9 cellular contexts compared by ENCODE assay signal in genomic region chr2:174342600-174343342, GRCh38. TPM values are rescaled to one million over a fixed set of nuclear protein-coding genes. Genes with fewer than 3 reads are reported as not detected.
A peak's percentile ranks its signal among the peaks of the same experiment; 100 is the strongest.
DNase-seq lines count a peak whose midpoint lies in the region; ATAC-seq and TF ChIP-seq lines count a peak whose summit lies in the region.
"Had no signal": no experiment of that assay in that cellular context is flagged by ENCODE, and none has a peak within 500 bp of the region (broad histone marks: within the 10 kb centered on the region; RNA-seq: fewer than 3 reads in every experiment).

No MANE protein-coding gene starts in this region.

- H3K27ac ChIP-seq in neural cell (ENCODE audit: low read length), result no peak overlapping the region

- peaks cover 34% of the 10 kb centered on the region for H3K4me1 Mint-ChIP-seq in activated naive CD8-positive, alpha-beta T cell treated with anti-CD3 and anti-CD28 coated beads for 36 hours

- H3K9me3 Mint-ChIP-seq in activated naive CD8-positive, alpha-beta T cell treated with anti-CD3 and anti-CD28 coated beads for 36 hours, result no peaks in the 10 kb centered on the region

- H3K27ac Mint-ChIP-seq in activated naive CD8-positive, alpha-beta T cell treated with anti-CD3 and anti-CD28 coated beads for 36 hours, result no peak overlapping the region

- peaks cover 71% of the 10 kb centered on the region for H3K27me3 Mint-ChIP-seq in activated naive CD8-positive, alpha-beta T cell treated with anti-CD3 and anti-CD28 coated beads for 36 hours

- peaks cover 2% of the 10 kb centered on the region for H3K36me3 Mint-ChIP-seq in activated naive CD8-positive, alpha-beta T cell treated with anti-CD3 and anti-CD28 coated beads for 36 hours

- peaks cover 80% of the 10 kb centered on the region for H3K27me3 ChIP-seq in neural cell (ENCODE audit: insufficient read depth, low read depth, low read length)

- H3K79me2 ChIP-seq in neural cell (replicated peaks; ENCODE audit: insufficient read depth, low read length), result peaks cover 26% of the 10 kb centered on the region

- TF ChIP-seq EP300 in neural cell (conservative IDR thresholded peaks at IDR 0.05; ENCODE audit: poor library complexity, severe bottlenecking), result no peak

- H4K20me1 ChIP-seq in neural cell (ENCODE audit: insufficient read depth), result no peaks in the 10 kb centered on the region

- H3K4me2 ChIP-seq in neural cell (ENCODE audit: low read length), result no peak overlapping the region

- DNase-seq in DMS153 (lab: John Stamatoyannopoulos, UW) (peak; percentile 15), DMS153 treated with DMSO at 0.1 percent for 48 hours (lab: John Stamatoyannopoulos, UW; ENCODE audit: unreplicated experiment) (no peak), M059J (ENCODE audit: low read depth) (peak; percentile 12), HPDE6-E6E7 (ENCODE audit: extremely low spot score) (no peak)
- peak; percentile 47 for DNase-seq in activated naive CD8-positive, alpha-beta T cell treated with anti-CD3 and anti-CD28 coated beads for 36 hours
- DNase-seq: KBM-7 had no signal

- H3K4me3 Mint-ChIP-seq in activated naive CD8-positive, alpha-beta T cell treated with anti-CD3 and anti-CD28 coated beads for 36 hours, result peak overlapping the region; percentile 67

- H3K36me3 ChIP-seq in neural cell (ENCODE audit: insufficient read depth, low read length), result no peaks in the 10 kb centered on the region

- H3K9ac ChIP-seq in neural cell (ENCODE audit: low read length), result no peak overlapping the region

- H3K4me3 ChIP-seq in neural cell (ENCODE audit: low read length), result no peak overlapping the region

- no peak overlapping the region for H2AFZ ChIP-seq in neural cell (ENCODE audit: low read depth, low read length)

- ATAC-seq in HG03045 (IDR thresholded peaks at IDR 0.05; ENCODE audit: unreplicated experiment) (no peak), GM21423 (IDR thresholded peaks at IDR 0.05; ENCODE audit: unreplicated experiment) (no peak)

- no peaks in the 10 kb centered on the region for H3K9me3 ChIP-seq in neural cell (ENCODE audit: low read length)

- no peak for TF ChIP-seq RAD21 in neural cell (conservative IDR thresholded peaks at IDR 0.05)

- H3K9me2 ChIP-seq in neural cell (ENCODE audit: insufficient read depth, low read length), result no peaks in the 10 kb centered on the region

- peaks cover 3% of the 10 kb centered on the region for H3F3A ChIP-seq in neural cell (ENCODE audit: insufficient read depth, low read length, poor library complexity, severe bottlenecking)

- peak; percentile 16 for TF ChIP-seq CTCF in neural cell (IDR thresholded peaks at IDR 0.05; ENCODE audit: poor library complexity, severe bottlenecking)

TF ChIP-seq in neural cell, 6 proteins besides CTCF, POLR2A, EP300 and RAD21:
- TF ChIP-seq SMC3 (conservative IDR thresholded peaks at IDR 0.05; ENCODE audit: poor library complexity) (no peak), POLR2AphosphoS5 (IDR thresholded peaks at IDR 0.05) (peak; percentile 71), MXI1 (conservative IDR thresholded peaks at IDR 0.05; ENCODE audit: poor library complexity, severe bottlenecking) (no peak), TAF1 (IDR thresholded peaks at IDR 0.05; ENCODE audit: low read depth) (no peak), EZH2 (IDR thresholded peaks at IDR 0.05; ENCODE audit: borderline replicate concordance, insufficient read depth, low read length, poor library complexity, severe bottlenecking) (peak; percentile 99), REST (IDR thresholded peaks at IDR 0.05; ENCODE audit: borderline replicate concordance) (no peak)

RNA-seq across cellular contexts. Expression of gene SP9, which starts 8.0 kb away (rescaled TPM):
- total RNA-seq in M059J (2014; rRNA removed; shearing (Covaris generic)), result 0.91 and 1.1 TPM in 2 replicates
- total RNA-seq in activated naive CD8-positive, alpha-beta T cell treated with anti-CD3 and anti-CD28 coated beads for 36 hours, result not detected
- polyA plus RNA-seq in neural cell, result 1.6 and 2.5 TPM in 2 replicates
- polyA minus RNA-seq in neural cell, result 3.7 and 4.1 TPM in 2 replicates

RNA-seq across cellular contexts. Expression of gene SCRN3, which starts 52.8 kb away (rescaled TPM):
- 16.5 and 22.2 TPM in 2 replicates for total RNA-seq in M059J (2014; rRNA removed; shearing (Covaris generic))
- total RNA-seq in activated naive CD8-positive, alpha-beta T cell treated with anti-CD3 and anti-CD28 coated beads for 36 hours, result 10 to 100 TPM; 12.9 to 15.9 TPM
- polyA plus RNA-seq in neural cell, result 56.7 and 57.1 TPM in 2 replicates
- 55.3 and 63.7 TPM in 2 replicates for polyA minus RNA-seq in neural cell

Comparison
In these comparisons a context has a peak if more than half of its experiments do, and no peak if none do; other contexts are left out.
1. DNase-seq: peak in DMS153 (single experiment), M059J (single experiment) and activated naive CD8-positive, alpha-beta T cell treated with anti-CD3 and anti-CD28 coated beads for 36 hours (single experiment); none in DMS153 treated with DMSO at 0.1 percent for 48 hours (single experiment) and HPDE6-E6E7 (single experiment).